Comparison of ENCODE assay signal across 8 cellular contexts in the genomic region with DNA sequence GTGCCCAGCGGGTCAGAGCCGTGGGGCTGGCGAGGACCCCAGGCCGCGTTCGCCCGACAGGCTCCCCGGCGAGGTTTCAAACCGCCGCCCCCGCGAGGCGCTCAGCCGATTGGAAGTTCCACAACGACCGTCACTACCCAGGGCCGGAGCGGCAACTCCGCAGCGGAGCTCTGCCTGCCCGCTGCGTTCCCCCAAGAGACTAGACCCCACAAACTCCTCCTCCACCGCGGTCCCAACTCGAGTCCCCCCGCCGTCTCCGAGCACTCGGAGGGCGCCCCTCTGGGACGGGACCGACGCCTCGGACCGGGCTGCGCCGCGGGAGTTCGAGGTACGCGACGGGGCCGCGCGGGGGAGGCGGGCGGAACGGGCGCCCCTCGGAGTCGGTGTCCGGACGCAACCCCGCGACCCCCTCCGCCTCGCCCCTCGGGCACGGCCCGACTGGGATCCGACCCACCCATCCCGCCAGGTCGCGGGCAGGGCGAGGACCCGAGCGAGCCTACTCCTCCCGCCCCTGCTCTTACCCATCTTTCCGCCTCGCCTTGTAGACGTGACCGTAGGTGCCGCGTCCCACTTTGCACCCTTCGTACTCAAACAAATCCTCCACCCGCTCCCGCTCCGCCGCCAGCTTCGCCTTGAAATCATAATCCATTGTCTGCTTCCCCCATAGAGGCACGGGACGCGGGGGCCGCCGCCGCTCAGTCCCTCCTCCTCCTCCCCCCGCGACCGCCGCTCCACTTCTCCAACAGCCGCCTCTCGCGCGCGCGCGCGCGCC. TPM values are rescaled to one million over a fixed set of nuclear protein-coding genes. Genes with fewer than 3 reads are reported as not detected.
DNase-seq lines count a peak whose midpoint lies in the region; ATAC-seq, FAIRE-seq and TF ChIP-seq lines count a peak whose summit lies in the region.

No MANE protein-coding gene starts in this region.

- ATAC-seq in HCT116, result peak; percentile 27

- intact Hi-C loops in HCT116 (cut with micrococcal nuclease), result loop anchor here (1.0 to 5.0 kb wide), 2 partner anchors 60 to 112 kb away; a partner anchor contains a TSS
- intact Hi-C loops in kidney (cut with DNase I), result no loop called here

- no peak for FAIRE-seq in kidney (lab: Jason Lieb, UNC)

- H3K4me2 ChIP-seq in HCT116 (ENCODE audit: low read length), result peak overlapping the region; percentile 92

- no peak for TF ChIP-seq POLR2A in HCT116 (IDR thresholded peaks at IDR 0.05; ENCODE audit: borderline replicate concordance, extremely low read depth, insufficient read depth, insufficient read length)

- RAD21 ChIA-PET in HCT116 (lab: Charles Lee; ENCODE audit: low non-redundant PET in 1 of 2, low total read pairs in 2 of 2, uncharacterized antibody in 2 of 2, unreplicated experiment in 2 of 2), result interaction anchor here (1.0 to 1.1 kb wide), 2 partner anchors 60 kb away, joined by 3 to 4 read pairs; a partner anchor contains a TSS

- TF ChIP-seq RAD21 in HCT116 (IDR thresholded peaks at IDR 0.05; ENCODE audit: low read depth), result no peak

- H3K27ac ChIP-seq in HCT116 (ENCODE audit: low read depth, low read length), result peak overlapping the region; percentile 78
- H3K27ac ChIP-seq in caudate nucleus (ENCODE audit: low read depth, low read length), result peak overlapping the region; percentile 98
- peak overlapping the region; percentile 96 to 99 for H3K27ac ChIP-seq in kidney (ENCODE audit: low read depth in 2 of 2, low read length in 2 of 2)

- no peak for DNase-seq in HCT116 (ENCODE audit: low read depth, low spot score)
- DNase-seq in NAMALWA (ENCODE audit: low spot score), result peak; percentile 76
- DNase-seq in activated CD4-positive, CD25-positive, alpha-beta regulatory T cell treated with anti-CD3 and anti-CD28 coated beads, Interleukin-2, amount 50 U/mL, for 16 hours (ENCODE audit: low read depth, low spot score), result peak; percentile 26
- DNase-seq in caudate nucleus (lab: John Stamatoyannopoulos, UW), result peak in 45 of 61 donors; percentile 17 to 96 (median 49)
- no peak for DNase-seq in kidney
- peak; percentile 75 for DNase-seq in stimulated activated CD4-positive, alpha-beta T cell treated with anti-CD3 and anti-CD28 coated beads, Interleukin-15, amount 100 ng/mL, for 24 hours
- no peak for DNase-seq in NCI-H146 (lab: John Stamatoyannopoulos, UW)

- POLR2A ChIA-PET in HCT116 (lab: Charles Lee), result interaction anchor here (0.7 to 1.4 kb wide), 14 partner anchors 9 to 185 kb away, joined by 3 to 43 read pairs (median 4); a partner anchor contains a TSS

- H3K27me3 ChIP-seq in HCT116 (ENCODE audit: insufficient read depth, low read length), result no peaks in the 10 kb centered on the region

- no peaks in the 10 kb centered on the region for H4K20me1 ChIP-seq in HCT116 (ENCODE audit: insufficient read depth)

- TF ChIP-seq CTCF in HCT116 (IDR thresholded peaks at IDR 0.05 in 2 of 3, conservative IDR thresholded peaks at IDR 0.05 in 1 of 3; ENCODE audit: borderline replicate concordance in 1 of 3, insufficient read depth in 1 of 3, low read depth in 2 of 3, low read length in 2 of 3) (no peak), kidney (IDR thresholded peaks at IDR 0.05; ENCODE audit: borderline replicate concordance, extremely low read depth, insufficient read depth) (no peak)

- CTCF ChIA-PET in HCT116 (lab: Charles Lee), result interaction anchor here (1.2 to 1.4 kb wide), 3 partner anchors 60 to 286 kb away, joined by 3 to 8 read pairs (median 3); a partner anchor contains a TSS

- no peaks in the 10 kb centered on the region for H3K9me2 ChIP-seq in HCT116 (ENCODE audit: insufficient read depth)

- H3K4me3 ChIP-seq in GM08714 (ENCODE audit: low read length) (peak overlapping the region; percentile 89), HCT116 (replicated peaks in 1 of 2; ENCODE audit: low read depth in 1 of 2, low read length in 2 of 2) (peak overlapping the region; percentile 79 to 88), kidney (ENCODE audit: low read length in 2 of 2) (peak overlapping the region; percentile 96 to 98)

- H3K36me3 ChIP-seq in HCT116 (ENCODE audit: control insufficient read depth in 1 of 2, insufficient read depth in 2 of 2, low read length in 2 of 2) (no peaks in the 10 kb centered on the region), kidney (ENCODE audit: control insufficient read depth in 1 of 2, insufficient read depth in 2 of 2, low read length in 2 of 2) (no peaks in the 10 kb centered on the region)

- no TSS peak for BruUV-seq in HCT116 (replicated peaks; lab: Mats Ljungman, UMichigan)

- H2AFZ ChIP-seq in HCT116 (ENCODE audit: low read depth, low read length, poor library complexity, severe bottlenecking), result no peak overlapping the region

- H3K4me1 ChIP-seq in HCT116 (ENCODE audit: control insufficient read depth in 1 of 2, insufficient read depth in 2 of 2, low read length in 2 of 2) (peaks cover 12 to 13% of the 10 kb centered on the region in 2 experiments; a peak in 3 of 4 replicates), kidney (ENCODE audit: control insufficient read depth in 1 of 2, insufficient read depth in 1 of 2, low read depth in 1 of 2, low read length in 2 of 2) (peaks cover 3 to 4% of the 10 kb centered on the region in 2 donors)

- H3K9ac ChIP-seq in HCT116 (ENCODE audit: low read length), result peak overlapping the region; percentile 77
- peak overlapping the region; percentile 78 to 80 for H3K9ac ChIP-seq in kidney (ENCODE audit: low read length in 2 of 2)

- no peaks in the 10 kb centered on the region for H3K9me3 ChIP-seq in HCT116 (ENCODE audit: control insufficient read depth in 1 of 2, insufficient read depth in 1 of 2, low read depth in 1 of 2, low read length in 2 of 2)
- H3K9me3 ChIP-seq in kidney (ENCODE audit: control insufficient read depth in 1 of 2, low read length in 2 of 2), result no peaks in the 10 kb centered on the region

- H3K79me2 ChIP-seq in HCT116 (ENCODE audit: insufficient read depth, low read length), result peaks cover 26% of the 10 kb centered on the region

TF ChIP-seq in HCT116, 20 proteins besides CTCF, POLR2A, EP300 and RAD21:
- TF ChIP-seq CEBPB (IDR thresholded peaks at IDR 0.05; ENCODE audit: low read depth) (no peak), ZNF274 (IDR thresholded peaks at IDR 0.05; ENCODE audit: low read depth, low read length) (no peak), JUND (IDR thresholded peaks at IDR 0.05) (no peak), ZFX (IDR thresholded peaks at IDR 0.05) (peak; percentile 33; the same call in 1 of the 2 replicates), EGR1 (IDR thresholded peaks at IDR 0.05; ENCODE audit: low read depth) (peak; percentile 62), CBX3 (IDR thresholded peaks at IDR 0.05; ENCODE audit: low read depth) (no peak)

RNA-seq across cellular contexts. Expression of a gene that starts 0.6 kb away (rescaled TPM):
- total RNA-seq in HCT116 (2021; ENCODE audit: unreplicated experiment), result 20.0 TPM
- 5.3 and 8.2 TPM in 2 replicates for polyA plus RNA-seq in HCT116 (2012)
- total RNA-seq in kidney, result 20.4 TPM
- polyA plus RNA-seq in kidney (ENCODE audit: insufficient read depth, low read depth, low replicate concordance), result 4.9 TPM

RNA-seq across cellular contexts. Expression of a gene that starts 59.9 kb away (rescaled TPM):
- 71.4 TPM for total RNA-seq in HCT116 (2021; ENCODE audit: unreplicated experiment)
- polyA plus RNA-seq in HCT116 (2012), result 21.0 and 27.5 TPM in 2 replicates
- total RNA-seq in kidney, result 72.3 TPM
- 32.8 TPM for polyA plus RNA-seq in kidney (ENCODE audit: insufficient read depth, low read depth, low replicate concordance)

Comparison
In these comparisons a context has a peak if more than half of its experiments do, and no peak if none do; other contexts are left out.
1. DNase-seq: peak in NAMALWA (single experiment), activated CD4-positive, CD25-positive, alpha-beta regulatory T cell treated with anti-CD3 and anti-CD28 coated beads, Interleukin-2, amount 50 U/mL, for 16 hours (single experiment), caudate nucleus (45 of 61) and stimulated activated CD4-positive, alpha-beta T cell treated with anti-CD3 and anti-CD28 coated beads, Interleukin-15, amount 100 ng/mL, for 24 hours (single experiment); none in HCT116 (single experiment), kidney (single experiment) and NCI-H146 (single experiment).
2. Peak in every context shown above with its lines, with median percentiles within 50 percentile points of each other: H3K4me3 ChIP-seq and H3K27ac ChIP-seq.